1 cellular context compared by ENCODE assay signal in genomic region chr15:24938224-24938623, GRCh38. TPM values are rescaled to one million over a fixed set of nuclear protein-coding genes. Genes with fewer than 3 reads are reported as not detected.
"Had no signal": no experiment of that assay in that cellular context is flagged by ENCODE, and none has a peak within 500 bp of the region (broad histone marks: within the 10 kb centered on the region; RNA-seq: fewer than 3 reads in every experiment).

No MANE protein-coding gene starts in this region.

RNA-seq across cellular contexts. Expression of gene SNRPN, which starts 16.6 kb away (rescaled TPM):
- total RNA-seq: HT-29 had no signal

RNA-seq across cellular contexts. Expression of gene SNURF, which starts 16.6 kb away (rescaled TPM):
- total RNA-seq: HT-29 had no signal
